ENCODE assay signal across 24 cellular contexts in the genomic region with DNA sequence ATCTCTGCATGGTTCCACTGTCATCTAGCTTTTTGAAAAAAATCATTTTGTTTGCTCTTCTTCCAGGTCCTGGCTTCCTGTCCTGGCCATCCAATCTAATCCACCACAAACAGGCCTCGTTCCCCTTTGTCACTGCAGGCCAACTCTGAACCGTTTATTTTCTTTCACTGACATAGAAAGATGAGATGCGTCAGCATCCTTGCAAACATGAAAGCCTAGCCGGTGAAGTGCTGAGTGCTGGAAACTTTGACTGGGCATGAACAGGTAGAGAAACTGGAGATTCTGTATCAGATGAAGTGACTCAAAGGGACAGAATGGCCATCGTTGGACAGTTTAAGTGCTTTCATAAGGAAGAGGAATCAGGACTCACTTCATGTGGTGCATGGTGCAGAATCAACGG.
"Had no signal": no experiment of that assay in that cellular context is flagged by ENCODE, and none has a peak within 500 bp of the region (broad histone marks: within the 10 kb centered on the region; RNA-seq: fewer than 3 reads in every experiment).

No MANE protein-coding gene starts in this region.

- H3K79me2 ChIP-seq: hepatocyte had no signal

- H3K4me2 ChIP-seq: hepatocyte, smooth muscle cell had no signal

- H3K36me3 Mint-ChIP-seq: stimulated activated memory B cell treated with anti-CD40 and anti-IgM and Interleukin-4, amounts not matched to agents 10 μg/mL and 1 μg/mL and 100 μg/mL, for 72 hours had no signal

- H3K36me3 ChIP-seq: left lung, lower lobe of right lung, ovary, right atrium auricular region, right lobe of liver, tibial nerve, upper lobe of left lung, vagina had no signal

- H3K27me3 ChIP-seq: hepatocyte, left lung, ovary, right atrium auricular region, right lobe of liver, tibial nerve, upper lobe of left lung, vagina had no signal

- H3K27ac Mint-ChIP-seq: naive thymus-derived CD4-positive, alpha-beta T cell; natural killer cell treated with Interleukin-12 subunit alpha and Interleukin-12 subunit beta and Interleukin-15 and Interleukin-18, amount 100 ng/mL, for 72 hours; progenitor cell of endocrine pancreas; stimulated activated memory B cell treated with anti-CD40 and anti-IgM and Interleukin-4, amounts not matched to agents 10 μg/mL and 1 μg/mL and 100 μg/mL, for 72 hours; stimulated activated naive CD8-positive, alpha-beta T cell treated with anti-CD3 and anti-CD28 coated beads, Interleukin-15, amount 100 ng/mL, for 72 hours had no signal

- ATAC-seq: left lung; lower lobe of right lung; mucosa of descending colon; naive thymus-derived CD4-positive, alpha-beta T cell; natural killer cell treated with Interleukin-12 subunit alpha and Interleukin-12 subunit beta and Interleukin-15 and Interleukin-18, amount 100 ng/mL, for 72 hours; right lobe of liver; stimulated activated memory B cell treated with anti-CD40 and anti-IgM and Interleukin-4, amounts not matched to agents 10 μg/mL and 1 μg/mL and 100 μg/mL, for 72 hours; stimulated activated naive CD8-positive, alpha-beta T cell treated with anti-CD3 and anti-CD28 coated beads, Interleukin-15, amount 100 ng/mL, for 72 hours had no signal

- H3K4me3 Mint-ChIP-seq: naive thymus-derived CD4-positive, alpha-beta T cell; natural killer cell treated with Interleukin-12 subunit alpha and Interleukin-12 subunit beta and Interleukin-15 and Interleukin-18, amount 100 ng/mL, for 72 hours; stimulated activated memory B cell treated with anti-CD40 and anti-IgM and Interleukin-4, amounts not matched to agents 10 μg/mL and 1 μg/mL and 100 μg/mL, for 72 hours; stimulated activated naive CD8-positive, alpha-beta T cell treated with anti-CD3 and anti-CD28 coated beads, Interleukin-15, amount 100 ng/mL, for 72 hours had no signal

- H3K4me1 ChIP-seq: left lung, lower lobe of right lung, right atrium auricular region, right lobe of liver, tibial nerve, upper lobe of left lung, vagina had no signal

- H3K9me3 ChIP-seq: lower lobe of right lung, ovary, right lobe of liver, vagina had no signal

- H3K27me3 Mint-ChIP-seq: naive thymus-derived CD4-positive, alpha-beta T cell; natural killer cell treated with Interleukin-12 subunit alpha and Interleukin-12 subunit beta and Interleukin-15 and Interleukin-18, amount 100 ng/mL, for 72 hours; stimulated activated memory B cell treated with anti-CD40 and anti-IgM and Interleukin-4, amounts not matched to agents 10 μg/mL and 1 μg/mL and 100 μg/mL, for 72 hours; stimulated activated naive CD8-positive, alpha-beta T cell treated with anti-CD3 and anti-CD28 coated beads, Interleukin-15, amount 100 ng/mL, for 72 hours had no signal

- H3K4me1 Mint-ChIP-seq: stimulated activated memory B cell treated with anti-CD40 and anti-IgM and Interleukin-4, amounts not matched to agents 10 μg/mL and 1 μg/mL and 100 μg/mL, for 72 hours; stimulated activated naive CD8-positive, alpha-beta T cell treated with anti-CD3 and anti-CD28 coated beads, Interleukin-15, amount 100 ng/mL, for 72 hours had no signal

- H3K4me3 ChIP-seq: hepatocyte, left lung, lower lobe of right lung, mucosa of descending colon, ovary, right atrium auricular region, right lobe of liver, smooth muscle cell, tibial nerve, upper lobe of left lung, vagina had no signal

- H2AFZ ChIP-seq: hepatocyte had no signal

- H3K27ac ChIP-seq: hepatocyte, left lung, lower lobe of right lung, ovary, right atrium auricular region, right lobe of liver, tibial nerve, upper lobe of left lung, vagina had no signal

- DNase-seq: islet precursor cell; left lung; lower lobe of right lung; midbrain; mucosa of descending colon; naive thymus-derived CD4-positive, alpha-beta T cell; ovary; right lobe of liver; stimulated activated CD4-positive, alpha-beta T cell treated with anti-CD3 and anti-CD28 coated beads, Interleukin-1b, Interleukin-23, amount 100 ng/mL, for 48 hours; stimulated activated CD4-positive, alpha-beta T cell treated with anti-CD3 and anti-CD28 coated beads, Interleukin-2, amount 100 ng/mL, for 48 hours; stimulated activated CD4-positive, alpha-beta T cell treated with anti-CD3 and anti-CD28 coated beads, Interleukin-4, amount 100 ng/mL, for 4 hours; stimulated activated CD8-positive, alpha-beta memory T cell treated with anti-CD3 and anti-CD28 coated beads, Interleukin-4, amount 100 ng/mL, for 48 hours; stimulated activated naive CD4-positive, alpha-beta T cell treated with Interleukin-2 at 50 U/mL for 16 hours; stimulated activated naive CD8-positive, alpha-beta T cell treated with anti-CD3 and anti-CD28 coated beads, Interleukin-15, amount 100 ng/mL, for 72 hours; substantia nigra; upper lobe of left lung had no signal
